12 cellular contexts compared by ENCODE assay signal in genomic region chr14:73236752-73237218, GRCh38. TPM values are rescaled to one million over a fixed set of nuclear protein-coding genes. Genes with fewer than 3 reads are reported as not detected.
A peak's percentile ranks its signal among the peaks of the same experiment; 100 is the strongest.
DNase-seq lines count a peak whose midpoint lies in the region; ATAC-seq and TF ChIP-seq lines count a peak whose summit lies in the region.
"Had no signal": no experiment of that assay in that cellular context is flagged by ENCODE, and none has a peak within 500 bp of the region (broad histone marks: within the 10 kb centered on the region; RNA-seq: fewer than 3 reads in every experiment).

No MANE protein-coding gene starts in this region.

- no peak for ATAC-seq in WTC11
- ATAC-seq in GM18505 (IDR thresholded peaks at IDR 0.05; ENCODE audit: unreplicated experiment) = no peak

- WGBS in hepatocyte (ENCODE audit: low lambda C conversion rate, missing lambda C conversion rate) = 39% methylated on average over 7 of the region's 7 CpGs
- WGBS in spleen, 5 donors = 24 to 38% (median 32%) methylated on average over 6 to 7 of the region's 7 CpGs

- H3K36me3 Mint-ChIP-seq in WTC11 = no peaks in the 10 kb centered on the region

- peak overlapping the region; percentile 97 for H3K4me2 ChIP-seq in hepatocyte

- H3K4me3 ChIP-seq in hepatocyte (no peak overlapping the region), spleen (peak overlapping the region in 6 of 8 donors; percentile 42 to 73 (median 47))

- peaks cover 71% of the 10 kb centered on the region for H3K4me1 Mint-ChIP-seq in WTC11

- peak overlapping the region; percentile 75 for H3K4me3 Mint-ChIP-seq in WTC11

- no peak overlapping the region for H2AFZ ChIP-seq in hepatocyte

- H3K36me3 ChIP-seq in hepatocyte (replicated peaks; ENCODE audit: insufficient read depth, low read depth) (no peaks in the 10 kb centered on the region), spleen (no peaks in the 10 kb centered on the region)
- H3K36me3 ChIP-seq: gastroesophageal sphincter had no signal

- H3K9me3 ChIP-seq in hepatocyte (ENCODE audit: low read depth) (no peaks in the 10 kb centered on the region), spleen (no peaks in the 10 kb centered on the region)
- H3K9me3 ChIP-seq: gastroesophageal sphincter had no signal

- intact Hi-C loops in spleen (cut with DNase I; ENCODE audit: low total_unique reads) = no loop called here

- peak; percentile 5 for DNase-seq in NOMO-1 treated with DMSO at 0.1 percent for 48 hours (lab: John Stamatoyannopoulos, UW; ENCODE audit: unreplicated experiment)
- DNase-seq in NOMO-1 treated with dmso at 0.1 percent for 144 hours (lab: John Stamatoyannopoulos, UW; ENCODE audit: unreplicated experiment) = no peak
- DNase-seq in WTC11 (ENCODE audit: low spot score) = no peak
- no peak for DNase-seq in hepatocyte (ENCODE audit: low spot score)
- DNase-seq in spleen = no peak
- DNase-seq in hippocampal formation (lab: John Stamatoyannopoulos, UW) = no peak
- DNase-seq in stimulated activated CD4-positive, alpha-beta T cell treated with anti-CD3 and anti-CD28 coated beads, Interleukin-1b, Interleukin-23, amount 100 ng/mL, for 48 hours = no peak
- DNase-seq: activated CD4-positive, alpha-beta T cell treated with anti-CD3 and anti-CD28 coated beads for 48 hours; GDM1; SHP77 treated with DMSO at 0.1 percent for 48 hours had no signal

- H3K27ac ChIP-seq in hepatocyte (no peak overlapping the region), spleen (peak overlapping the region in 5 of 8 donors; percentile 67 to 75 (median 70))

- no peaks in the 10 kb centered on the region for H4K20me1 ChIP-seq in hepatocyte (ENCODE audit: insufficient read depth, poor library complexity, severe bottlenecking)

- no peak overlapping the region for H3K27ac Mint-ChIP-seq in WTC11

- H3K27me3 ChIP-seq in hepatocyte (peaks cover 32% of the 10 kb centered on the region), spleen (replicated peaks in 1 of 7) (peaks cover 0 to 90% (median 46%) of the 10 kb centered on the region in 7 donors)

- H3K4me1 ChIP-seq in hepatocyte (ENCODE audit: insufficient read depth) (peaks cover 60% of the 10 kb centered on the region), spleen (peaks cover 31 to 99% (median 65%) of the 10 kb centered on the region in 6 donors)

- no peaks in the 10 kb centered on the region for H3K9me3 Mint-ChIP-seq in WTC11

- H3K79me2 ChIP-seq in hepatocyte = no peaks in the 10 kb centered on the region

- no peaks in the 10 kb centered on the region for H3K9me2 ChIP-seq in hepatocyte (replicated peaks; ENCODE audit: insufficient read depth)

- TF ChIP-seq CTCF in WTC11 (IDR thresholded peaks at IDR 0.05) (no peak), hepatocyte (IDR thresholded peaks at IDR 0.05; ENCODE audit: poor library complexity) (no peak), spleen (IDR thresholded peaks at IDR 0.05 in 8 of 11, conservative IDR thresholded peaks at IDR 0.05 in 3 of 11) (no peak)

- POLR2A ChIA-PET in WTC11 (lab: Charles Lee) = interaction anchor here (0.6 kb wide), 1 partner anchor 21 kb away, joined by 3 read pairs; no protein-coding TSS in a partner anchor

- TF ChIP-seq POLR2A in spleen (IDR thresholded peaks at IDR 0.05) = no peak
- no peak for TF ChIP-seq POLR2A in GM18505 (IDR thresholded peaks at IDR 0.05; ENCODE audit: borderline replicate concordance, extremely low read depth, insufficient read depth, insufficient read length)

- H3K27me3 Mint-ChIP-seq in WTC11 (ENCODE audit: low read depth) = peaks cover 49% of the 10 kb centered on the region

- CTCF ChIA-PET in WTC11 (lab: Charles Lee) = interaction anchor here (0.8 to 1.7 kb wide), 4 partner anchors 47 to 615 kb away, joined by 5 to 10 read pairs (median 6); partner anchors contain the start of gene PTGR2

TF ChIP-seq in WTC11, 78 proteins besides CTCF, POLR2A, EP300 and RAD21:
- TF ChIP-seq ZNF512 (CRISPR knock-in tag; IDR thresholded peaks at IDR 0.05; ENCODE audit: borderline replicate concordance) (peak; percentile 97), NR2C2 (CRISPR knock-in tag; IDR thresholded peaks at IDR 0.05) (no peak), OVOL2 (CRISPR knock-in tag; IDR thresholded peaks at IDR 0.05; ENCODE audit: borderline replicate concordance) (no peak)

RNA-seq across cellular contexts. Expression of gene PAPLN, which starts 0.5 kb away (rescaled TPM):
- total RNA-seq in WTC11 (2021) = 9.3 to 16.3 TPM (median 14.8 TPM) in 3 replicates
- total RNA-seq in hepatocyte = 10.1 and 13.4 TPM in 2 replicates
- polyA plus RNA-seq in hepatocyte = 7.6 and 8.2 TPM in 2 replicates
- 10 to 100 TPM; 25.7 to 57.2 (median 49.3) TPM for total RNA-seq in spleen
- 10 to 100 TPM; 20.3 to 24.4 (median 21.7) TPM for polyA plus RNA-seq in spleen
